In the genomic region with DNA sequence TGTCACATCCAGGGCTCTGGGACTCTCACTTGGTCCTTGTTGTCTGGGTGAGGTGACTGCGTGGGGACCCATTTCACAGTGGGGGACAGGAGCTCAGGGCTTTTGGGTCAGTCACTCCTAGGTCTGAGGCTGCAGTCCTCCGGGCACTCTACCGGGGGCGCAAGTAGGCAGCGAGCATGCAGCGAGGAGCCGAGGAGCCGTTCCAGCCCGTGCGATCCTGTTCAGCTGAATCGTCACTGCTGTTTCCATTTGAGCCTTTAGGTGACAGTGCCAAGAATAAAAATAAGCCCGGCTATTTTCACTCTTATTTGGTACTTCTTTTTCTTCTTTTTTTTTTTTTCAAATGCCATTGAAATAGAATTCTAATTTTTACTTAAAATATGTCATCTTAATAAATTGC, we compare ENCODE assay signal across 18 cellular contexts.
DNase-seq lines count a peak whose midpoint lies in the region; ATAC-seq and TF ChIP-seq lines count a peak whose summit lies in the region.
"Had no signal": no experiment of that assay in that cellular context is flagged by ENCODE, and none has a peak within 500 bp of the region (broad histone marks: within the 10 kb centered on the region; RNA-seq: fewer than 3 reads in every experiment).

No MANE protein-coding gene starts in this region.

- peaks cover 11% of the 10 kb centered on the region for H3K27me3 Mint-ChIP-seq in glutamatergic neuron (ENCODE audit: unreplicated experiment)

- H3K36me3 ChIP-seq in mucosa of descending colon (ENCODE audit: low read depth), result no peaks in the 10 kb centered on the region
- H3K36me3 ChIP-seq: esophagus muscularis mucosa, upper lobe of left lung had no signal

- no peaks in the 10 kb centered on the region for H3K36me3 Mint-ChIP-seq in glutamatergic neuron (ENCODE audit: unreplicated experiment)

- intact Hi-C loops in sciatic nerve (cut with DNase I) (no loop called here), mucosa of descending colon (cut with DNase I, micrococcal nuclease) (no loop called here)

- H3K4me1 Mint-ChIP-seq in glutamatergic neuron (ENCODE audit: low read depth, unreplicated experiment), result peaks cover 14% of the 10 kb centered on the region
- H3K4me1 Mint-ChIP-seq: stimulated activated naive CD8-positive, alpha-beta T cell treated with anti-CD3 and anti-CD28 coated beads, Interleukin-15, amount 100 ng/mL, for 72 hours had no signal

- no peak overlapping the region for H3K27ac Mint-ChIP-seq in glutamatergic neuron (ENCODE audit: unreplicated experiment)
- H3K27ac Mint-ChIP-seq: stimulated activated naive CD8-positive, alpha-beta T cell treated with anti-CD3 and anti-CD28 coated beads, Interleukin-15, amount 100 ng/mL, for 72 hours; T-helper 2 cell treated with Interferon-gamma antibody and Interleukin-4, amounts not matched to agents 5 μg/mL and 100 μg/mL, for 36 hours had no signal

- H3K4me1 ChIP-seq in mucosa of descending colon (ENCODE audit: low read depth), result no peaks in the 10 kb centered on the region
- H3K4me1 ChIP-seq: esophagus muscularis mucosa, upper lobe of left lung had no signal

- TF ChIP-seq CTCF in C4-2B (conservative IDR thresholded peaks at IDR 0.05), result peak; percentile 11; the same call in 1 of the 2 replicates
- TF ChIP-seq CTCF in glutamatergic neuron (IDR thresholded peaks at IDR 0.05; ENCODE audit: partially characterized antibody, unreplicated experiment), result peak; percentile 24
- no peak for TF ChIP-seq CTCF in mucosa of descending colon (IDR thresholded peaks at IDR 0.05)

- no peak for ATAC-seq in sciatic nerve
- no peak for ATAC-seq in mucosa of descending colon
- ATAC-seq: left colon; stimulated activated naive CD8-positive, alpha-beta T cell treated with anti-CD3 and anti-CD28 coated beads, Interleukin-15, amount 100 ng/mL, for 72 hours had no signal

- H3K4me3 Mint-ChIP-seq in glutamatergic neuron (ENCODE audit: unreplicated experiment), result no peak overlapping the region
- H3K4me3 Mint-ChIP-seq: stimulated activated naive CD8-positive, alpha-beta T cell treated with anti-CD3 and anti-CD28 coated beads, Interleukin-15, amount 100 ng/mL, for 72 hours; T-helper 2 cell treated with Interferon-gamma antibody and Interleukin-4, amounts not matched to agents 5 μg/mL and 100 μg/mL, for 36 hours had no signal

- no peak overlapping the region for H3K27ac ChIP-seq in C4-2B
- H3K27ac ChIP-seq: esophagus muscularis mucosa, PC-9, upper lobe of left lung had no signal

- H3K9me3 ChIP-seq in mucosa of descending colon, result no peaks in the 10 kb centered on the region
- H3K9me3 ChIP-seq: esophagus muscularis mucosa, upper lobe of left lung had no signal

- peak; percentile 65 for DNase-seq in NCI-H82 (lab: John Stamatoyannopoulos, UW)
- DNase-seq in glutamatergic neuron, result peak; percentile 52
- peak; percentile 50 for DNase-seq in midbrain (lab: John Stamatoyannopoulos, UW)
- DNase-seq in sciatic nerve (ENCODE audit: low spot score), result no peak
- DNase-seq in activated CD4-positive, CD25-positive, alpha-beta regulatory T cell (lab: John Stamatoyannopoulos, UW), result no peak
- no peak for DNase-seq in activated CD4-positive, alpha-beta T cell treated with anti-CD3 and anti-CD28 coated beads, Interleukin-2, amount 50 U/mL, for 4 hours
- DNase-seq in mucosa of descending colon, result no peak
- DNase-seq: activated effector memory CD4-positive, alpha-beta T cell treated with anti-CD3 and anti-CD28 coated beads, Interleukin-2, amount 50 U/mL, for 16 hours; left colon; NCI-H146; occipital lobe; PC-9; stimulated activated CD4-positive, alpha-beta T cell treated with anti-CD3 and anti-CD28 coated beads, Interleukin-1b, Interleukin-23, amount 100 ng/mL, for 48 hours; stimulated activated naive CD8-positive, alpha-beta T cell treated with anti-CD3 and anti-CD28 coated beads, Interleukin-15, amount 100 ng/mL, for 72 hours had no signal

- peaks cover 4% of the 10 kb centered on the region for H3K9me3 Mint-ChIP-seq in glutamatergic neuron (ENCODE audit: unreplicated experiment)
- H3K9me3 Mint-ChIP-seq: stimulated activated naive CD8-positive, alpha-beta T cell treated with anti-CD3 and anti-CD28 coated beads, Interleukin-15, amount 100 ng/mL, for 72 hours; T-helper 2 cell treated with Interferon-gamma antibody and Interleukin-4, amounts not matched to agents 5 μg/mL and 100 μg/mL, for 36 hours had no signal

- no peak overlapping the region for H3K4me3 ChIP-seq in mucosa of descending colon
- H3K4me3 ChIP-seq: esophagus muscularis mucosa, PC-9, upper lobe of left lung had no signal

Comparison
In these comparisons a context has a peak if more than half of its experiments do, and no peak if none do; other contexts are left out.
1. DNase-seq: peak in NCI-H82 (single experiment), glutamatergic neuron (single experiment) and midbrain (single experiment); none in sciatic nerve (single experiment), activated CD4-positive, CD25-positive, alpha-beta regulatory T cell (0 of 4), activated CD4-positive, alpha-beta T cell treated with anti-CD3 and anti-CD28 coated beads, Interleukin-2, amount 50 U/mL, for 4 hours (0 of 2) and mucosa of descending colon (0 of 3).